In the genomic region with DNA sequence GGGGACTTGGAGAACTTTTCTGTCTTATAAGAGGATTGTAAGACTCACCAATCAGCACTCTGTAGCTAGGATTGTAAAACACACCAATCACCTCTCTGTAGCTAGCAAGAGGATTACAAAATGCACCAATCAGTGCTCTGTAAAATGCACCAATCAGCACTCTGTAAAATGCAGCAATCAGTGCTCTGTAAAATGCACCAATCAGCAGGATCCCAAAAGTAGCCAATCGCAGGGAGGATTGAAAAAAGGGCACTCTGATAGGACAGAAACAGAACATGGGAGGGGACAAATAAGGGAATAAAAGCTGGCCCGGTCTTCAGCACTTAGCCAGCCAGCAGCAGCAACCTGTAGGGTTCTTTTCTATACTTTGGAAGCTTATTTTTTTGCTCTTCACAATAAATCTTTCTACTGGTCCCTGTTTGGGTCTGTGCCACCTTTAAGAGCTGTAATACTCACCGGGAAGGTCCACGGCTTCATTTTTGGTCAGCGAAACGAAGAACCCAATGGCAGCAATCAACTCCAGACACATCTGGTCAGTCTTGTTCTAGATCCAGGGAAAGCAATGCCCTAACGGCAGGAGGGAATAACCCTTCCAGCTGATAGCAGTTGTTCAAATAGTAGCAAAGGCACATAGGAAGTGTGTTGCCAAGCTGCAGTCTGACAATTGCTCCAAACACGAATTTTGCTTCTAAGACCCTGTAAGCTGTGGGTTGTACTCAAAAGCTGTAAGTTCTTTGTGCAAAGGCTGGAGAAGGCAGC, we compare ENCODE assay signal across 19 cellular contexts.
DNase-seq lines count a peak whose midpoint lies in the region; ATAC-seq and TF ChIP-seq lines count a peak whose summit lies in the region.
"Had no signal": no experiment of that assay in that cellular context is flagged by ENCODE, and none has a peak within 500 bp of the region (broad histone marks: within the 10 kb centered on the region; RNA-seq: fewer than 3 reads in every experiment).

No MANE protein-coding gene starts in this region.

- peak overlapping the region; percentile 52 for H3K4me2 ChIP-seq in skeletal muscle satellite cell (ENCODE audit: low read length)

- H3K27me3 ChIP-seq in RWPE2 (ENCODE audit: insufficient read depth, poor library complexity, severe bottlenecking) (no peaks in the 10 kb centered on the region), skeletal muscle satellite cell (ENCODE audit: control insufficient read depth, insufficient read depth, low read length) (no peaks in the 10 kb centered on the region)
- H3K27me3 ChIP-seq: upper lobe of left lung had no signal

- peak overlapping the region; percentile 59 for H3K27ac ChIP-seq in RWPE2 (ENCODE audit: poor library complexity, severe bottlenecking)
- no peak overlapping the region for H3K27ac ChIP-seq in substantia nigra (ENCODE audit: low read depth, low read length, poor library complexity, severe bottlenecking)
- H3K27ac ChIP-seq: prostate gland, upper lobe of left lung had no signal

- no peak overlapping the region for H3K9ac ChIP-seq in skeletal muscle satellite cell (ENCODE audit: low read depth, low read length)

- DNase-seq in NCI-H69 (lab: John Stamatoyannopoulos, UW) (peak; percentile 72), RWPE2 (ENCODE audit: low spot score) (no peak), left lobe of liver (ENCODE audit: low spot score) (no peak), NCI-H526 (lab: John Stamatoyannopoulos, UW) (no peak), substantia nigra (lab: John Stamatoyannopoulos, UW) (no peak)
- DNase-seq in activated naive CD4-positive, alpha-beta T cell treated with anti-CD3 and anti-CD28 coated beads, Interleukin-2, amount 50 U/mL, for 16 hours = no peak
- DNase-seq: activated CD4-positive, alpha-beta T cell treated with anti-CD3 and anti-CD28 coated beads for 36 hours; activated T-cell treated with anti-CD3 and anti-CD28 coated beads, Interleukin-2, amount 50 U/mL, for 48 hours; C1 segment of cervical spinal cord; Caco-2; DND-41; effector CD8-positive, alpha-beta T cell; Right ventricle myocardium superior; stimulated activated naive CD8-positive, alpha-beta T cell treated with anti-CD3 and anti-CD28 coated beads, Interleukin-15, amount 100 ng/mL, for 72 hours had no signal

- H3K4me3 ChIP-seq in RWPE2 (ENCODE audit: severe bottlenecking) = no peak overlapping the region
- no peak overlapping the region for H3K4me3 ChIP-seq in skeletal muscle satellite cell (ENCODE audit: low read length)
- H3K4me3 ChIP-seq: K562, prostate gland, upper lobe of left lung had no signal

- no peak for TF ChIP-seq CTCF in RWPE2 (IDR thresholded peaks at IDR 0.05; ENCODE audit: poor library complexity, severe bottlenecking)

- H3K4me1 ChIP-seq in RWPE2 (ENCODE audit: insufficient read depth, poor library complexity, severe bottlenecking) (peaks cover 29% of the 10 kb centered on the region), skeletal muscle satellite cell (ENCODE audit: control insufficient read depth, insufficient read depth, low read length) (peaks cover 16% of the 10 kb centered on the region)
- H3K4me1 ChIP-seq: Caco-2, prostate gland had no signal

- ATAC-seq in RWPE2 (ENCODE audit: low read depth) (no peak), left lobe of liver (peak; percentile 41)
- ATAC-seq: activated CD4-positive, alpha-beta T cell treated with anti-CD3 and anti-CD28 coated beads for 36 hours; HCT116; K562; stimulated activated naive CD8-positive, alpha-beta T cell treated with anti-CD3 and anti-CD28 coated beads, Interleukin-15, amount 100 ng/mL, for 72 hours had no signal

- H3K9me3 ChIP-seq in RWPE2 (ENCODE audit: severe bottlenecking) = no peaks in the 10 kb centered on the region
- no peaks in the 10 kb centered on the region for H3K9me3 ChIP-seq in skeletal muscle satellite cell (replicated peaks; ENCODE audit: low read length)
- H3K9me3 ChIP-seq: Caco-2, prostate gland, upper lobe of left lung had no signal

- no peaks in the 10 kb centered on the region for H3K36me3 ChIP-seq in RWPE2 (ENCODE audit: low read depth)
- no peaks in the 10 kb centered on the region for H3K36me3 ChIP-seq in skeletal muscle satellite cell (ENCODE audit: insufficient read depth, low read length)
- H3K36me3 ChIP-seq: prostate gland, upper lobe of left lung had no signal
